In the genomic region with DNA sequence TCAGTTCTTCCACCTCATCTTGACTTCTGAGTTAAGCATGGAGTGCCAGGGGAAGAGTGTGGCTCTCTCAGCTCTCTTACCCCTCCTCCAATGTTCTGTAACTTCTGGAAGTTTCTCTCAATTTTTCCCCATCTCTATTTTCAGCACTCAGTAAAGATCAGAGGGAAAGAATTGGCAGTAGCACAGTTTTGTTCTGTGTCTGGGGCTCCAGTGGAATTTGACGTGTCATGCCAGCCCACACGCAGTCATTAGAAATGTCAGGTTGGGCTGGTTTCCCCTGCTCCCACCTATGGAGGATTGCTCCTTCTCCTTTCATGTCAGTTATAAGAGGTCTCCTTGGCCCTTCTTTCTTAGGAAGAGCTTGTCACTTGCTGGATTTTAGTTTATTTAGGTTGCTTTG, we compare ENCODE assay signal across 18 cellular contexts.
DNase-seq lines count a peak whose midpoint lies in the region; ATAC-seq, FAIRE-seq and TF ChIP-seq lines count a peak whose summit lies in the region.
"Had no signal": no experiment of that assay in that cellular context is flagged by ENCODE, and none has a peak within 500 bp of the region (broad histone marks: within the 10 kb centered on the region; RNA-seq: fewer than 3 reads in every experiment).

No MANE protein-coding gene starts in this region.

- no peak overlapping the region for H2BK15ac ChIP-seq in H1 (ENCODE audit: low read length)

- TF ChIP-seq CTCF in AG04450 (IDR thresholded peaks at IDR 0.05; ENCODE audit: low read depth, low read length) (no peak), H1 (IDR thresholded peaks at IDR 0.05; ENCODE audit: control extremely low read depth in 1 of 3, insufficient read depth in 1 of 3, low read depth in 1 of 3, low read length in 3 of 3) (no peak), nephron (IDR thresholded peaks at IDR 0.05; ENCODE audit: unreplicated experiment in 3 of 3) (no peak)

- no peak for TF ChIP-seq POLR2A in H1 (IDR thresholded peaks at IDR 0.05; ENCODE audit: control extremely low read depth in 1 of 2, low read depth in 2 of 2, low read length in 2 of 2)

- no peak overlapping the region for H3K56ac ChIP-seq in H1 (replicated peaks; ENCODE audit: insufficient read length, low read depth, low read length)

- no peak overlapping the region for H3K4ac ChIP-seq in H1 (replicated peaks; ENCODE audit: insufficient read length, low read depth, low read length)

- TF ChIP-seq EP300 in H1 (IDR thresholded peaks at IDR 0.05; ENCODE audit: borderline replicate concordance in 1 of 2, low read depth in 2 of 2, low read length in 2 of 2), result no peak

- H4K91ac ChIP-seq in H1 (replicated peaks; ENCODE audit: insufficient read length, low read length), result no peak overlapping the region

- no peaks in the 10 kb centered on the region for H3K27me3 Mint-ChIP-seq in nephron (ENCODE audit: low read depth)
- H3K27me3 Mint-ChIP-seq: naive B cell had no signal

- DNase-seq in AG04450 (ENCODE audit: low read depth, low spot score), result no peak
- DNase-seq in GM23248, result peak; percentile 55
- no peak for DNase-seq in H1 (ENCODE audit: low read depth in 1 of 2, low spot score in 2 of 2)
- DNase-seq in NCI-H1436 treated with DMSO at 0.1 percent for 48 hours (lab: John Stamatoyannopoulos, UW), result no peak
- no peak for DNase-seq in AML-193 (lab: John Stamatoyannopoulos, UW)
- DNase-seq: activated gamma-delta T cell, DMS53, left cardiac atrium, MM.1S, naive B cell, NCI-H2081, NCI-H526 treated with DMSO at 0.1 percent for 48 hours, OCI-M1, transverse colon had no signal

- peaks cover 3% of the 10 kb centered on the region for H3K36me3 Mint-ChIP-seq in nephron (ENCODE audit: low read depth)
- H3K36me3 Mint-ChIP-seq: naive B cell had no signal

- H3K9me3 ChIP-seq in AG04450 (ENCODE audit: control insufficient read depth, insufficient read depth, low read length) (no peaks in the 10 kb centered on the region), GM23248 (ENCODE audit: low read depth) (no peaks in the 10 kb centered on the region), H1 (ENCODE audit: insufficient read depth in 2 of 2, low read depth in 1 of 2, low read length in 1 of 2) (0 out of 4 replicates have a peak, but pooled peaks cover 0 to 5% of the 10 kb centered on the region in 2 experiments)

- no peak for TF ChIP-seq RAD21 in H1 (IDR thresholded peaks at IDR 0.05 in 1 of 2, conservative IDR thresholded peaks at IDR 0.05 in 1 of 2; ENCODE audit: low read depth in 2 of 2, low read length in 2 of 2)

- H3K9ac ChIP-seq in GM23248 (no peak overlapping the region; the same call in 1 of the 2 replicates), H1 (replicated peaks in 1 of 4; ENCODE audit: extremely low read depth in 1 of 4, low read depth in 3 of 4, low read length in 3 of 4) (no peak overlapping the region)
- H3K9ac ChIP-seq: BLaER1 treated with 17β-estradiol and CSF1 and Interleukin-3, amounts not matched to agents 10 nM and 100 nM had no signal

- H3K4me2 ChIP-seq in GM23248 (ENCODE audit: unreplicated experiment) (peak overlapping the region; percentile 26), H1 (ENCODE audit: insufficient read depth in 1 of 2, low read depth in 2 of 2, low read length in 2 of 2) (no peak overlapping the region)
- H3K4me2 ChIP-seq: BLaER1 treated with 17β-estradiol and CSF1 and Interleukin-3, amounts not matched to agents 10 nM and 100 nM had no signal

- no peak overlapping the region for H2BK12ac ChIP-seq in H1 (ENCODE audit: low read depth, low read length)

- CTCF ChIA-PET in AG04450 (lab: Charles Lee) (no interaction called here), H1 (lab: Charles Lee; ENCODE audit: partially characterized antibody) (interaction anchor here (1.1 kb wide), 1 partner anchor 1211 kb away, joined by 4 read pairs; no protein-coding TSS in a partner anchor)

- H3K27me3 ChIP-seq in AG04450 (ENCODE audit: control insufficient read depth, insufficient read depth, low read length) (no peaks in the 10 kb centered on the region), GM23248 (replicated peaks; ENCODE audit: insufficient read depth) (no peaks in the 10 kb centered on the region), H1 (replicated peaks in 1 of 4; ENCODE audit: control insufficient read depth in 3 of 4, extremely low read depth in 1 of 4, insufficient read depth in 3 of 4, low read length in 3 of 4) (no peaks in the 10 kb centered on the region)
- H3K27me3 ChIP-seq: BLaER1 treated with 17β-estradiol and CSF1 and Interleukin-3, amounts not matched to agents 10 nM and 100 nM; transverse colon had no signal

- peaks cover 23% of the 10 kb centered on the region for H3K9me3 Mint-ChIP-seq in nephron

- peaks cover 24% of the 10 kb centered on the region for H3F3A ChIP-seq in GM23248 (ENCODE audit: insufficient read depth)

- no peak overlapping the region for H3K23ac ChIP-seq in H1 (ENCODE audit: insufficient read length)

- no peak overlapping the region for H2AK5ac ChIP-seq in H1 (ENCODE audit: low read depth, low read length)

- no peak overlapping the region for H3K18ac ChIP-seq in H1 (ENCODE audit: extremely low read depth, low read length)

- no peaks in the 10 kb centered on the region for H3K9me2 ChIP-seq in GM23248 (ENCODE audit: insufficient read depth)

- H4K8ac ChIP-seq in H1 (ENCODE audit: extremely low read depth, insufficient read depth, low read length), result no peak overlapping the region

- H4K20me1 ChIP-seq in GM23248 (ENCODE audit: insufficient read depth) (no peaks in the 10 kb centered on the region), H1 (replicated peaks in 1 of 2; ENCODE audit: control insufficient read depth in 1 of 2, insufficient read depth in 2 of 2, low read length in 2 of 2) (no peaks in the 10 kb centered on the region)
- H4K20me1 ChIP-seq: BLaER1 treated with 17β-estradiol and CSF1 and Interleukin-3, amounts not matched to agents 10 nM and 100 nM had no signal

- H3K4me3 ChIP-seq in AG04450 (ENCODE audit: low read depth, low read length) (no peak overlapping the region), GM23248 (no peak overlapping the region), H1 (ENCODE audit: extremely low read depth in 1 of 4, insufficient read depth in 2 of 4, low read depth in 3 of 4, low read length in 4 of 4) (no peak overlapping the region)
- H3K4me3 ChIP-seq: BLaER1 treated with 17β-estradiol and CSF1 and Interleukin-3, amounts not matched to agents 10 nM and 100 nM; transverse colon had no signal

- no peaks in the 10 kb centered on the region for H3K23me2 ChIP-seq in H1 (ENCODE audit: low read depth, low read length)

- POLR2A ChIA-PET in AG04450 (lab: Yijun Ruan, JAX), result no interaction called here
- POLR2A ChIA-PET in H1 (lab: Charles Lee; ENCODE audit: partially characterized antibody), result interaction anchor here (1.1 kb wide), 1 partner anchor 59 kb away, joined by 3 read pairs; no protein-coding TSS in a partner anchor

- H3K4me1 ChIP-seq in GM23248 (ENCODE audit: insufficient read depth) (peaks cover 19% of the 10 kb centered on the region), H1 (replicated peaks in 1 of 4; ENCODE audit: control insufficient read depth in 3 of 4, insufficient read depth in 4 of 4, low read length in 3 of 4) (no peaks in the 10 kb centered on the region)
- H3K4me1 ChIP-seq: BLaER1 treated with 17β-estradiol and CSF1 and Interleukin-3, amounts not matched to agents 10 nM and 100 nM; transverse colon had no signal

- H2BK5ac ChIP-seq in H1 (ENCODE audit: low read depth, low read length), result no peak overlapping the region

- H2AFZ ChIP-seq in GM23248 (peak overlapping the region; percentile 62), H1 (ENCODE audit: low read length) (peak overlapping the region; percentile 57; the same call in 1 of the 2 replicates)

- 8 to 10% methylated on average over 2 of the region's 2 CpGs for WGBS in GM23248 (ENCODE audit: low coverage in 1 of 2, low lambda C conversion rate in 2 of 2, missing lambda C conversion rate in 2 of 2), 2 experiments
- 90% methylated on average over 2 of the region's 2 CpGs; no CpG with 5 or more reads in 1 of the 2 experiments for WGBS in H1 (ENCODE audit: extremely low coverage in 1 of 2, insufficient coverage in 1 of 2, insufficient read length in 1 of 2, insufficient replicate concordance in 2 of 2, low coverage in 1 of 2, low lambda C conversion rate in 2 of 2, missing lambda C conversion rate in 1 of 2), 2 experiments

- ATAC-seq in GM18502 (IDR thresholded peaks at IDR 0.05; ENCODE audit: poor library complexity, unreplicated experiment), result no peak
- no peak for ATAC-seq in HG03432 (IDR thresholded peaks at IDR 0.05; ENCODE audit: unreplicated experiment)

- H3K79me2 ChIP-seq in GM23248 (ENCODE audit: insufficient read depth) (no peaks in the 10 kb centered on the region), H1 (ENCODE audit: control insufficient read depth in 1 of 2, insufficient read depth in 2 of 2, low read length in 2 of 2) (no peaks in the 10 kb centered on the region)

- H3K36me3 ChIP-seq in GM23248 (ENCODE audit: low read depth) (no peaks in the 10 kb centered on the region), H1 (ENCODE audit: control insufficient read depth in 2 of 4, insufficient read depth in 4 of 4, low read length in 3 of 4) (no peaks in the 10 kb centered on the region)
- H3K36me3 ChIP-seq: BLaER1 treated with 17β-estradiol and CSF1 and Interleukin-3, amounts not matched to agents 10 nM and 100 nM; transverse colon had no signal

- H3K14ac ChIP-seq in H1 (ENCODE audit: insufficient read length), result no peak overlapping the region

- FAIRE-seq in H1 (lab: Jason Lieb, UNC), result no peak

- no peak overlapping the region for H2BK120ac ChIP-seq in H1 (replicated peaks; ENCODE audit: low read depth, low read length)

- peak overlapping the region; percentile 8 to 86 (median 49) for H3K27ac Mint-ChIP-seq in nephron
- H3K27ac Mint-ChIP-seq: naive B cell had no signal

- no peak overlapping the region for H4K5ac ChIP-seq in H1 (ENCODE audit: insufficient read length, low read depth, low read length)

- no peak overlapping the region for H3K4me3 Mint-ChIP-seq in nephron
- H3K4me3 Mint-ChIP-seq: naive B cell had no signal

- in situ Hi-C loops in GM23248 (cut with MboI), result no loop called here

- H3K4me1 Mint-ChIP-seq in nephron, result peaks cover 17% of the 10 kb centered on the region
- H3K4me1 Mint-ChIP-seq: naive B cell had no signal

- peak overlapping the region; percentile 73 for H3K27ac ChIP-seq in AG04450 (ENCODE audit: low read depth, low read length)
- H3K27ac ChIP-seq in GM23248, result peak overlapping the region; percentile 80
- H3K27ac ChIP-seq in H1 (ENCODE audit: low read depth, low read length), result no peak overlapping the region

- H3K79me1 ChIP-seq in H1 (ENCODE audit: low read depth, low read length), result no peaks in the 10 kb centered on the region

- no peak overlapping the region for H2BK20ac ChIP-seq in H1 (ENCODE audit: low read length)

TF ChIP-seq in H1, 55 proteins besides CTCF, POLR2A, EP300 and RAD21:
- no peak for TF ChIP-seq CBX5 (IDR thresholded peaks at IDR 0.05; ENCODE audit: low read depth, low read length)
- TF ChIP-seq MAFK (IDR thresholded peaks at IDR 0.05; ENCODE audit: low read depth, low read length), result peak; percentile 35; the same call in 1 of the 2 replicates
- peak; percentile 58 for TF ChIP-seq BACH1 (IDR thresholded peaks at IDR 0.05; ENCODE audit: low read length)
